Comparison of ENCODE assay signal across 10 cellular contexts in the genomic region with DNA sequence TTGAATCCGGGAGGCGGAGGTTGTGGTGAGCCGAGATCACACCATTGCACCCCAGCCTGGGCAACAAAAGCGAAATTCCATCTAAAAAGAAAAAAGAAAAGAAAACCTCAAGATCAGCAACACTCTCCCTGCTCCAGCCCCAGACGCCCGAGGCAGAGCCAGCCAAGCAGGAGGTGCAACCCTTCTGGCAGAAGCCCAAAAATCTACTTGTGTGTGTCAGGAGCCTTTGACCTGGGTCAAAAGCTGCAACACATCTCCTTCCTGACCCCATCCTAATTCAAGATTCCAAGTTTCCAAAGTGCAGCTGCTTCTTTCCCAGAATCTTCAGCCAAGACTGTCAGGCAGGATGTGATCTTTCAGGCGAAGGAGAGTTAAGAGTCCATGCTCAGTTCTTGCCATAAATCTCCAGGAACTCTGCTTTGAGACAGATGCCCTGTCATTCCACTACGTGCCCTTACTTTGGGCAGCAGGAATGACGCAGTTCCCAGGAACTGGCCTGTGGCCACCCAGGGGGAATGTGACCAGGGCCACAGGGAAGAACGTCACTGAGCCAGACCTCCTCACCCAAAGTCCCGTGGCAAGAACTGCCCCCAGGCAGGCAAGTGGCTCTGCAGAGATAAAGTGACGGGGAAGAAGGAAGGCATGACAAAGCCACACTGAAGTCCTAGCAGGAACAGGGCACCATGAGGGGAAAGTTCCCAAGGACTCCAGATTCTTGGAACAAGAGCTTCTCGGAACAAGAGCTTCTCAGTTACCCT. TPM values are rescaled to one million over a fixed set of nuclear protein-coding genes. Genes with fewer than 3 reads are reported as not detected.
DNase-seq lines count a peak whose midpoint lies in the region; ATAC-seq and TF ChIP-seq lines count a peak whose summit lies in the region.
"Had no signal": no experiment of that assay in that cellular context is flagged by ENCODE, and none has a peak within 500 bp of the region (broad histone marks: within the 10 kb centered on the region; RNA-seq: fewer than 3 reads in every experiment).

No MANE protein-coding gene starts in this region.

- no peak for DNase-seq in T-cell
- peak; percentile 89 for DNase-seq in fibroblast of villous mesenchyme (ENCODE audit: low read depth)
- no peak for DNase-seq in osteoblast (ENCODE audit: insufficient read length, low spot score, missing footprints)
- no peak for DNase-seq in activated gamma-delta T cell treated with Interleukin-2 at 50 U/mL for 16 hours
- no peak for DNase-seq in NCI-H2081 (lab: John Stamatoyannopoulos, UW)
- DNase-seq: NCI-H2081 treated with DMSO at 0.1 percent for 48 hours, WERI-Rb-1 had no signal

- POLR2A ChIA-PET in T-cell (lab: Charles Lee), result interaction anchor here (0.6 kb wide), 3 partner anchors 39 to 203 kb away, joined by 3 to 8 read pairs (median 5); a partner anchor contains a TSS

- ATAC-seq in T-cell (replicated peaks in 1 of 4) (no peak), HG02678 (IDR thresholded peaks at IDR 0.05; ENCODE audit: unreplicated experiment) (no peak), HG02981 (IDR thresholded peaks at IDR 0.05; ENCODE audit: unreplicated experiment) (no peak)

- H3K27me3 ChIP-seq in BLaER1 (no peaks in the 10 kb centered on the region), osteoblast (ENCODE audit: insufficient read depth, low read length) (no peaks in the 10 kb centered on the region)

- no peak overlapping the region for H2AFZ ChIP-seq in osteoblast (ENCODE audit: low read length)

- no peak overlapping the region for H3K9ac ChIP-seq in BLaER1

- H3K4me1 Mint-ChIP-seq in T-cell, result peaks cover 82 to 96% (median 89%) of the 10 kb centered on the region in 3 donors

- H3K27ac ChIP-seq in BLaER1 (no peak overlapping the region), osteoblast (ENCODE audit: low read depth, low read length) (peak overlapping the region; percentile 42)
- H3K27ac ChIP-seq: WERI-Rb-1 had no signal

- H3K27ac Mint-ChIP-seq in T-cell, result peak overlapping the region; percentile 89 to 96

- peak overlapping the region in 1 of 3 donors; percentile 77 for H3K4me3 Mint-ChIP-seq in T-cell

- H3K4me1 ChIP-seq in BLaER1 (peaks cover 43% of the 10 kb centered on the region), osteoblast (ENCODE audit: insufficient read depth, low read length) (peaks cover 17% of the 10 kb centered on the region)

- no peak for TF ChIP-seq CTCF in fibroblast of villous mesenchyme (IDR thresholded peaks at IDR 0.05; ENCODE audit: insufficient read depth, low read depth, low read length)
- TF ChIP-seq CTCF in osteoblast (IDR thresholded peaks at IDR 0.05; ENCODE audit: extremely low read depth, low read depth, low read length), result no peak

- H3K36me3 ChIP-seq in BLaER1 (no peaks in the 10 kb centered on the region), osteoblast (ENCODE audit: insufficient read depth, low read length) (peaks cover 4% of the 10 kb centered on the region)

- no peaks in the 10 kb centered on the region for H4K20me1 ChIP-seq in BLaER1
- H4K20me1 ChIP-seq in osteoblast (ENCODE audit: insufficient read depth, low read length), result peaks cover 46% of the 10 kb centered on the region

- CTCF ChIA-PET in T-cell (lab: Charles Lee), result interaction anchor here in 1 of 2 donors (0.9 to 2.1 kb wide), 3 partner anchors 23 to 84 kb away, joined by 3 to 6 read pairs (median 4); no protein-coding TSS in a partner anchor

- H3K9me3 ChIP-seq in BLaER1, result no peaks in the 10 kb centered on the region
- no peaks in the 10 kb centered on the region for H3K9me3 ChIP-seq in osteoblast (ENCODE audit: low read depth, low read length)

- no peaks in the 10 kb centered on the region for H3K27me3 Mint-ChIP-seq in T-cell

- peak overlapping the region; percentile 78 for H3K4me2 ChIP-seq in BLaER1
- no peak overlapping the region for H3K4me2 ChIP-seq in osteoblast (ENCODE audit: insufficient read depth, low read length)

- peaks cover 66% of the 10 kb centered on the region for H3K79me2 ChIP-seq in osteoblast (ENCODE audit: insufficient read depth, low read length)

- H3K9me3 Mint-ChIP-seq in T-cell, result no peaks in the 10 kb centered on the region

- peaks cover 32% of the 10 kb centered on the region for H3K36me3 Mint-ChIP-seq in T-cell

- H3K4me3 ChIP-seq in BLaER1, result no peak overlapping the region
- no peak overlapping the region for H3K4me3 ChIP-seq in fibroblast of villous mesenchyme (ENCODE audit: low read depth, low read length)
- no peak overlapping the region for H3K4me3 ChIP-seq in osteoblast (ENCODE audit: insufficient read depth, low read length)

RNA-seq across cellular contexts. Expression of a gene that starts 39.4 kb away (rescaled TPM):
- total RNA-seq in T-cell, result 10 to 100 TPM; 25.0 to 66.7 (median 41.7) TPM
- 9.1 and 10.3 TPM in 2 replicates for total RNA-seq in fibroblast of villous mesenchyme
- 65.4 and 67.3 TPM in 2 replicates for total RNA-seq in osteoblast
